10 cellular contexts compared by ENCODE assay signal in genomic region chr20:36344517-36345132, GRCh38. TPM values are rescaled to one million over a fixed set of nuclear protein-coding genes. Genes with fewer than 3 reads are reported as not detected.
DNase-seq lines count a peak whose midpoint lies in the region; ATAC-seq, FAIRE-seq and TF ChIP-seq lines count a peak whose summit lies in the region.
"Had no signal": no experiment of that assay in that cellular context is flagged by ENCODE, and none has a peak within 500 bp of the region (broad histone marks: within the 10 kb centered on the region; RNA-seq: fewer than 3 reads in every experiment).

No MANE protein-coding gene starts in this region.

- no peaks in the 10 kb centered on the region for H3K9me3 Mint-ChIP-seq in activated T-cell treated with anti-CD3 and anti-CD28 coated beads, Interleukin-2, amount 50 U/mL, for 4 hours

- TF ChIP-seq EP300 in suprapubic skin (IDR thresholded peaks at IDR 0.05): no peak

- no peaks in the 10 kb centered on the region for H3K36me3 ChIP-seq in SK-N-MC (ENCODE audit: insufficient read depth, low read length)
- no peaks in the 10 kb centered on the region for H3K36me3 ChIP-seq in small intestine (ENCODE audit: control insufficient read depth in 2 of 2, insufficient read depth in 2 of 2, low read length in 2 of 2)
- H3K36me3 ChIP-seq in suprapubic skin: no peaks in the 10 kb centered on the region

- H3K9ac ChIP-seq in SK-N-MC (ENCODE audit: insufficient read length): no peak overlapping the region

- FAIRE-seq in small intestine (lab: Jason Lieb, UNC): no peak

- H3K4me3 ChIP-seq in SK-N-MC: no peak overlapping the region
- no peak overlapping the region for H3K4me3 ChIP-seq in foreskin fibroblast (ENCODE audit: low read depth in 1 of 2, low read length in 2 of 2)
- no peak overlapping the region for H3K4me3 ChIP-seq in small intestine (ENCODE audit: low read depth in 1 of 2, low read length in 2 of 2)
- no peak overlapping the region for H3K4me3 ChIP-seq in suprapubic skin
- H3K4me3 ChIP-seq: PC-9 had no signal

- no peak for TF ChIP-seq POLR2A in suprapubic skin (IDR thresholded peaks at IDR 0.05)

- H3K27me3 ChIP-seq in small intestine (ENCODE audit: control insufficient read depth in 2 of 2, insufficient read depth in 2 of 2, low read length in 2 of 2) (no peaks in the 10 kb centered on the region), suprapubic skin (peaks cover 18% of the 10 kb centered on the region)

- H3K9me3 ChIP-seq in SK-N-MC (ENCODE audit: low read depth, low read length) (no peaks in the 10 kb centered on the region), small intestine (ENCODE audit: control insufficient read depth, low read depth) (no peaks in the 10 kb centered on the region), suprapubic skin (no peaks in the 10 kb centered on the region)

- WGBS in small intestine, 3 donors: 10 to 15% (median 14%) methylated on average over 4 of the region's 4 CpGs
- 15% methylated on average over 3 of the region's 4 CpGs for WGBS in suprapubic skin

- no peak for ATAC-seq in activated T-cell treated with anti-CD3 and anti-CD28 coated beads, Interleukin-2, amount 50 U/mL, for 4 hours

- no peak overlapping the region for H3K27ac ChIP-seq in SK-N-MC
- no peak overlapping the region for H3K27ac ChIP-seq in small intestine (ENCODE audit: low read depth in 1 of 2, low read length in 1 of 2)
- no peak overlapping the region for H3K27ac ChIP-seq in suprapubic skin
- H3K27ac ChIP-seq: C4-2B, PC-9 had no signal

- peak; percentile 22 for DNase-seq in activated T-cell treated with anti-CD3 and anti-CD28 coated beads, Interleukin-2, amount 50 U/mL, for 48 hours
- no peak for DNase-seq in activated T-cell treated with anti-CD3 and anti-CD28 coated beads, Interleukin-2, amount 50 U/mL, for 4 hours
- DNase-seq in SK-N-MC (ENCODE audit: low read depth, low spot score) (peak; percentile 12), foreskin fibroblast (peak; percentile 16 to 69), small intestine (peak; percentile 33), cerebellum (ENCODE audit: low spot score) (no peak), suprapubic skin (ENCODE audit: low spot score in 2 of 2) (no peak), NK-92 (lab: John Stamatoyannopoulos, UW; ENCODE audit: unreplicated experiment) (no peak)

- no peak overlapping the region for H3K4me3 Mint-ChIP-seq in activated T-cell treated with anti-CD3 and anti-CD28 coated beads, Interleukin-2, amount 50 U/mL, for 4 hours

- H3K4me1 Mint-ChIP-seq in activated T-cell treated with anti-CD3 and anti-CD28 coated beads, Interleukin-2, amount 50 U/mL, for 4 hours (ENCODE audit: low read depth): no peaks in the 10 kb centered on the region

- no peaks in the 10 kb centered on the region for H3K36me3 Mint-ChIP-seq in activated T-cell treated with anti-CD3 and anti-CD28 coated beads, Interleukin-2, amount 50 U/mL, for 4 hours (ENCODE audit: insufficient read depth)

- H3K4me1 ChIP-seq in small intestine (ENCODE audit: control insufficient read depth in 2 of 2, insufficient read depth in 1 of 2, low read depth in 1 of 2, low read length in 1 of 2) (no peaks in the 10 kb centered on the region), suprapubic skin (no peaks in the 10 kb centered on the region)

- TF ChIP-seq CTCF in foreskin fibroblast (IDR thresholded peaks at IDR 0.05; ENCODE audit: low read depth, low read length): no peak
- TF ChIP-seq CTCF in suprapubic skin (IDR thresholded peaks at IDR 0.05): no peak

- H3K27me3 Mint-ChIP-seq in activated T-cell treated with anti-CD3 and anti-CD28 coated beads, Interleukin-2, amount 50 U/mL, for 4 hours (ENCODE audit: low read depth): peaks cover 14% of the 10 kb centered on the region

RNA-seq across cellular contexts. Expression of gene DLGAP4, which starts 38.5 kb away (rescaled TPM):
- 10 to 100 TPM; 11.6 to 18.4 (median 12.3) TPM for total RNA-seq in activated T-cell treated with anti-CD3 and anti-CD28 coated beads, Interleukin-2, amount 50 U/mL, for 4 hours
- 10 to 100 TPM; 24.3 to 30.2 (median 26.4) TPM for polyA plus RNA-seq in small intestine
- total RNA-seq in cerebellum (39.9 TPM), suprapubic skin (100 to 1,000 TPM in 2 of 4 donors, 10 to 100 TPM in 2; 69.5 to 120 (median 96.8) TPM)

Comparison
In these comparisons a context has a peak if more than half of its experiments do, and no peak if none do; other contexts are left out.
1. DNase-seq: peak in activated T-cell treated with anti-CD3 and anti-CD28 coated beads, Interleukin-2, amount 50 U/mL, for 48 hours (2 of 2), SK-N-MC (single experiment), foreskin fibroblast (2 of 2) and small intestine (single experiment); none in activated T-cell treated with anti-CD3 and anti-CD28 coated beads, Interleukin-2, amount 50 U/mL, for 4 hours (single experiment), cerebellum (single experiment), suprapubic skin (0 of 2) and NK-92 (single experiment).